In the genomic region with DNA sequence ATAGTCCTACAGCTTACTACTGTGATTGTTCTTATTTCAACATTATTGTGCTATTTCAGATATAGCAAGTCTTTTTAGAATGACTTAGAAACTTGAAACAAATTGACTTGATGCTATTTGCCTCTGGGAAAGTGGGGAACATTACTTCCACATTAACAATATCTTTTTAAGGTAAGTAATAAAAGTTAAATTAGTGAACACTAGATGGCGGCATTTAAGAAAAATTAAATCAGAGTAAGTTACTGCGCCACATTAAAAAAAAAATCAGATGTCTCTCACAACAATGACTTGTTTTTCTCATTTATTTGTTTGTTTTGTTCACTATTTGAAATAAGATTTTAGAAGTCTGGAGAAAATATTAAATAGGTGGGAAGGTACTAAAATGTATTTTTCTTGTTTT, we compare ENCODE assay signal across 9 cellular contexts.
DNase-seq lines count a peak whose midpoint lies in the region; ATAC-seq and TF ChIP-seq lines count a peak whose summit lies in the region.
"Had no signal": no experiment of that assay in that cellular context is flagged by ENCODE, and none has a peak within 500 bp of the region (broad histone marks: within the 10 kb centered on the region; RNA-seq: fewer than 3 reads in every experiment).

No MANE protein-coding gene starts in this region.

- H3K27me3 Mint-ChIP-seq in brain = no peaks in the 10 kb centered on the region
- no peaks in the 10 kb centered on the region for H3K27me3 Mint-ChIP-seq in nephron (ENCODE audit: low read depth)
- no peaks in the 10 kb centered on the region for H3K27me3 Mint-ChIP-seq in activated naive CD4-positive, alpha-beta T cell treated with anti-CD3 and anti-CD28 coated beads, Interleukin-2, amount 10 ng/mL, durations not matched to agents 7 days and 5 days
- H3K27me3 Mint-ChIP-seq: stimulated activated memory B cell treated with anti-CD40 and anti-IgM and Interleukin-4, amounts not matched to agents 10 μg/mL and 1 μg/mL and 100 μg/mL, for 72 hours had no signal

- DNase-seq in GM13976 (ENCODE audit: low spot score) (peak; percentile 16), NCI-H1694 treated with DMSO at 0.1 percent for 48 hours (lab: John Stamatoyannopoulos, UW) (peak; percentile 45), DMS79 (lab: John Stamatoyannopoulos, UW) (no peak), OCI-M2 (lab: John Stamatoyannopoulos, UW; ENCODE audit: unreplicated experiment) (no peak)
- DNase-seq in activated naive CD4-positive, alpha-beta T cell treated with anti-CD3 and anti-CD28 coated beads, Interleukin-2, amount 10 ng/mL, durations not matched to agents 7 days and 5 days = no peak

- CTCF ChIA-PET in activated naive CD4-positive, alpha-beta T cell treated with anti-CD3 and anti-CD28 coated beads, Interleukin-2, amount 10 ng/mL, durations not matched to agents 7 days and 5 days (lab: Charles Lee) = interaction anchor here (1.1 kb wide), 1 partner anchor 524 kb away, joined by 3 read pairs; no protein-coding TSS in a partner anchor

- no peaks in the 10 kb centered on the region for H3K36me3 Mint-ChIP-seq in brain
- H3K36me3 Mint-ChIP-seq in nephron (ENCODE audit: low read depth) = no peaks in the 10 kb centered on the region
- no peaks in the 10 kb centered on the region for H3K36me3 Mint-ChIP-seq in activated naive CD4-positive, alpha-beta T cell treated with anti-CD3 and anti-CD28 coated beads, Interleukin-2, amount 10 ng/mL, durations not matched to agents 7 days and 5 days
- H3K36me3 Mint-ChIP-seq: stimulated activated memory B cell treated with anti-CD40 and anti-IgM and Interleukin-4, amounts not matched to agents 10 μg/mL and 1 μg/mL and 100 μg/mL, for 72 hours had no signal

- H3K27ac Mint-ChIP-seq in brain (no peak overlapping the region), nephron (peak overlapping the region in 1 of 3 experiments; percentile 11)
- no peak overlapping the region for H3K27ac Mint-ChIP-seq in activated naive CD4-positive, alpha-beta T cell treated with anti-CD3 and anti-CD28 coated beads, Interleukin-2, amount 10 ng/mL, durations not matched to agents 7 days and 5 days
- H3K27ac Mint-ChIP-seq: stimulated activated memory B cell treated with anti-CD40 and anti-IgM and Interleukin-4, amounts not matched to agents 10 μg/mL and 1 μg/mL and 100 μg/mL, for 72 hours had no signal

- H3K4me1 Mint-ChIP-seq in brain (no peaks in the 10 kb centered on the region), nephron (peaks cover 6% of the 10 kb centered on the region)
- no peaks in the 10 kb centered on the region for H3K4me1 Mint-ChIP-seq in activated naive CD4-positive, alpha-beta T cell treated with anti-CD3 and anti-CD28 coated beads, Interleukin-2, amount 10 ng/mL, durations not matched to agents 7 days and 5 days
- H3K4me1 Mint-ChIP-seq: stimulated activated memory B cell treated with anti-CD40 and anti-IgM and Interleukin-4, amounts not matched to agents 10 μg/mL and 1 μg/mL and 100 μg/mL, for 72 hours had no signal

- H3K9me3 Mint-ChIP-seq in brain = peaks cover 0 to 2% (median 0%) of the 10 kb centered on the region in 5 experiments
- H3K9me3 Mint-ChIP-seq in nephron = no peaks in the 10 kb centered on the region
- H3K9me3 Mint-ChIP-seq in activated naive CD4-positive, alpha-beta T cell treated with anti-CD3 and anti-CD28 coated beads, Interleukin-2, amount 10 ng/mL, durations not matched to agents 7 days and 5 days = no peaks in the 10 kb centered on the region
- H3K9me3 Mint-ChIP-seq: stimulated activated memory B cell treated with anti-CD40 and anti-IgM and Interleukin-4, amounts not matched to agents 10 μg/mL and 1 μg/mL and 100 μg/mL, for 72 hours had no signal

- ATAC-seq in HG02678 (IDR thresholded peaks at IDR 0.05; ENCODE audit: unreplicated experiment) = no peak
- ATAC-seq: stimulated activated memory B cell treated with anti-CD40 and anti-IgM and Interleukin-4, amounts not matched to agents 10 μg/mL and 1 μg/mL and 100 μg/mL, for 72 hours had no signal

- in situ Hi-C loops in GM13976 (cut with MboI; ENCODE audit: low sequenced_read_pairs, unreplicated experiment) = no loop called here

- TF ChIP-seq CTCF in GM13976 (IDR thresholded peaks at IDR 0.05; ENCODE audit: borderline replicate concordance, control extremely low read depth, extremely low read depth, insufficient read depth, missing control alignments) (no peak), brain (conservative IDR thresholded peaks at IDR 0.05) (peak; percentile 57 to 64), nephron (IDR thresholded peaks at IDR 0.05; ENCODE audit: unreplicated experiment in 3 of 3) (peak; percentile 39 to 59 (median 39))

- H3K4me3 Mint-ChIP-seq in brain = no peak overlapping the region
- no peak overlapping the region for H3K4me3 Mint-ChIP-seq in nephron
- no peak overlapping the region for H3K4me3 Mint-ChIP-seq in activated naive CD4-positive, alpha-beta T cell treated with anti-CD3 and anti-CD28 coated beads, Interleukin-2, amount 10 ng/mL, durations not matched to agents 7 days and 5 days
- H3K4me3 Mint-ChIP-seq: stimulated activated memory B cell treated with anti-CD40 and anti-IgM and Interleukin-4, amounts not matched to agents 10 μg/mL and 1 μg/mL and 100 μg/mL, for 72 hours had no signal

Comparison
In these comparisons a context has a peak if more than half of its experiments do, and no peak if none do; other contexts are left out.
1. DNase-seq: peak in GM13976 (single experiment) and NCI-H1694 treated with DMSO at 0.1 percent for 48 hours (single experiment); none in DMS79 (single experiment), OCI-M2 (single experiment) and activated naive CD4-positive, alpha-beta T cell treated with anti-CD3 and anti-CD28 coated beads, Interleukin-2, amount 10 ng/mL, durations not matched to agents 7 days and 5 days (single experiment).